Comparison of ENCODE assay signal across 1 cellular context in the genomic region with DNA sequence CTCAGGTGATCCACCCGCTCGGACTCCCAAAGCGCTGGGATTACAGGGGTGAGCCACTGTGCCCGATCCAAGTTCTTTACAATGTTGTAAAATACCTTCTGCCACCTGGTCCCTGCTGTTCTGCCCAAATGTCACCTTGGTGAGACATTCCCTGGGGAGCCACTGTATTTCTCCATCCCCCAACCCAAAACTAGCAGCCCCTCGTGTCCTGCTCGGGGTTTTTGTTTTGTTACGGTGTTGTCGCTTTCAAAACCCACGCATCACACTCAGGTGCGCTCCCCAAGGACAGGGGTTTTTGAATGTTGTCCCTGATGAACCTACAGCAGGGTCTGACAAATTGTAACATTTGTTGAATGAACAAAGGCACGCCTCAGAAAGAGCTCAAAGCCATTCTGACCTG.
TF ChIP-seq lines count a peak whose summit lies in the region.

No MANE protein-coding gene starts in this region.

TF ChIP-seq in GM12878, 131 proteins besides CTCF, POLR2A, EP300 and RAD21:
- TF ChIP-seq TCF3 (IDR thresholded peaks at IDR 0.05; ENCODE audit: borderline replicate concordance, insufficient read depth, low read depth, low read length): no peak
- TF ChIP-seq CHD2 (IDR thresholded peaks at IDR 0.05; ENCODE audit: borderline replicate concordance, low read depth, low read length): peak; percentile 74; the same call in 1 of the 2 replicates
- TF ChIP-seq STAT1 (conservative IDR thresholded peaks at IDR 0.05): no peak
- TF ChIP-seq MEF2B (IDR thresholded peaks at IDR 0.05; ENCODE audit: partially characterized antibody, poor library complexity, severe bottlenecking): peak; percentile 94
- peak; percentile 56 to 65; a peak in 3 of 4 replicates for TF ChIP-seq BHLHE40 (IDR thresholded peaks at IDR 0.05; ENCODE audit: borderline replicate concordance in 1 of 2, low read depth in 2 of 2, low read length in 1 of 2)
- peak; percentile 45 for TF ChIP-seq MXI1 (IDR thresholded peaks at IDR 0.05; ENCODE audit: low read depth, low read length)
- TF ChIP-seq, protein P1, sequence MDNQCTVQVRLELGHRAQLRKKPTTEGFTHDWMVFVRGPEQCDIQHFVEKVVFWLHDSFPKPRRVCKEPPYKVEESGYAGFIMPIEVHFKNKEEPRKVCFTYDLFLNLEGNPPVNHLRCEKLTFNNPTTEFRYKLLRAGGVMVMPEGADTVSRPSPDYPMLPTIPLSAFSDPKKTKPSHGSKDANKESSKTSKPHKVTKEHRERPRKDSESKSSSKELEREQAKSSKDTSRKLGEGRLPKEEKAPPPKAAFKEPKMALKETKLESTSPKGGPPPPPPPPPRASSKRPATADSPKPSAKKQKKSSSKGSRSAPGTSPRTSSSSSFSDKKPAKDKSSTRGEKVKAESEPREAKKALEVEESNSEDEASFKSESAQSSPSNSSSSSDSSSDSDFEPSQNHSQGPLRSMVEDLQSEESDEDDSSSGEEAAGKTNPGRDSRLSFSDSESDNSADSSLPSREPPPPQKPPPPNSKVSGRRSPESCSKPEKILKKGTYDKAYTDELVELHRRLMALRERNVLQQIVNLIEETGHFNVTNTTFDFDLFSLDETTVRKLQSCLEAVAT (IDR thresholded peaks at IDR 0.05): peak; percentile 80
- TF ChIP-seq, protein P2, sequence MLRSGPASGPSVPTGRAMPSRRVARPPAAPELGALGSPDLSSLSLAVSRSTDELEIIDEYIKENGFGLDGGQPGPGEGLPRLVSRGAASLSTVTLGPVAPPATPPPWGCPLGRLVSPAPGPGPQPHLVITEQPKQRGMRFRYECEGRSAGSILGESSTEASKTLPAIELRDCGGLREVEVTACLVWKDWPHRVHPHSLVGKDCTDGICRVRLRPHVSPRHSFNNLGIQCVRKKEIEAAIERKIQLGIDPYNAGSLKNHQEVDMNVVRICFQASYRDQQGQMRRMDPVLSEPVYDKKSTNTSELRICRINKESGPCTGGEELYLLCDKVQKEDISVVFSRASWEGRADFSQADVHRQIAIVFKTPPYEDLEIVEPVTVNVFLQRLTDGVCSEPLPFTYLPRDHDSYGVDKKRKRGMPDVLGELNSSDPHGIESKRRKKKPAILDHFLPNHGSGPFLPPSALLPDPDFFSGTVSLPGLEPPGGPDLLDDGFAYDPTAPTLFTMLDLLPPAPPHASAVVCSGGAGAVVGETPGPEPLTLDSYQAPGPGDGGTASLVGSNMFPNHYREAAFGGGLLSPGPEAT (IDR thresholded peaks at IDR 0.05; ENCODE audit: low read depth): peak; percentile 79; the same call in 1 of the 2 replicates
- peak; percentile 55; the same call in 1 of the 2 replicates for TF ChIP-seq MTA2 (IDR thresholded peaks at IDR 0.05; ENCODE audit: low read depth)
- no peak for TF ChIP-seq RUNX3 (IDR thresholded peaks at IDR 0.05; ENCODE audit: low read length)
- peak; percentile 35; the same call in 1 of the 2 replicates for TF ChIP-seq DPF2 (IDR thresholded peaks at IDR 0.05)
- TF ChIP-seq, protein P3, sequence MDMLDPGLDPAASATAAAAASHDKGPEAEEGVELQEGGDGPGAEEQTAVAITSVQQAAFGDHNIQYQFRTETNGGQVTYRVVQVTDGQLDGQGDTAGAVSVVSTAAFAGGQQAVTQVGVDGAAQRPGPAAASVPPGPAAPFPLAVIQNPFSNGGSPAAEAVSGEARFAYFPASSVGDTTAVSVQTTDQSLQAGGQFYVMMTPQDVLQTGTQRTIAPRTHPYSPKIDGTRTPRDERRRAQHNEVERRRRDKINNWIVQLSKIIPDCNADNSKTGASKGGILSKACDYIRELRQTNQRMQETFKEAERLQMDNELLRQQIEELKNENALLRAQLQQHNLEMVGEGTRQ (IDR thresholded peaks at IDR 0.05; ENCODE audit: borderline replicate concordance, low read depth, low read length): no peak
- peak; percentile 41 for TF ChIP-seq SP1 (IDR thresholded peaks at IDR 0.05; ENCODE audit: low read depth, low read length)
- no peak for TF ChIP-seq ZNF274 (IDR thresholded peaks at IDR 0.05; ENCODE audit: insufficient read depth, insufficient read length)
- TF ChIP-seq IKZF1 (conservative IDR thresholded peaks at IDR 0.05): peak; percentile 23; the same call in 1 of the 2 replicates
- TF ChIP-seq NBN (IDR thresholded peaks at IDR 0.05): 0 out of 2 replicates have a peak, but pooled peaks have one; percentile 26
- TF ChIP-seq ZNF207 (IDR thresholded peaks at IDR 0.05; ENCODE audit: borderline replicate concordance): 0 out of 2 replicates have a peak, but pooled peaks have one; percentile 10
- peak in 1 of 2 experiments; percentile 47; a peak in 1 of 4 replicates for TF ChIP-seq IKZF2 (IDR thresholded peaks at IDR 0.05)
- TF ChIP-seq MTA3 (IDR thresholded peaks at IDR 0.05; ENCODE audit: borderline replicate concordance, low read length): no peak
- TF ChIP-seq SMARCA5 (IDR thresholded peaks at IDR 0.05): 0 out of 2 replicates have a peak, but pooled peaks have one; percentile 4
